1 cellular context compared by ENCODE assay signal in genomic region chr22:22348127-22348814, GRCh38.
TF ChIP-seq lines count a peak whose summit lies in the region.

No MANE protein-coding gene starts in this region.

TF ChIP-seq in K562, 482 proteins besides CTCF, POLR2A, EP300 and RAD21 (continued from another document and continues in another):
- TF ChIP-seq RERE (CRISPR knock-in tag; IDR thresholded peaks at IDR 0.05; ENCODE audit: borderline replicate concordance) (no peak; the same call in 1 of the 2 replicates), TRIM25 (IDR thresholded peaks at IDR 0.05; ENCODE audit: borderline replicate concordance) (no peak), TRIM28 (IDR thresholded peaks at IDR 0.05) (no peak), ZNF311 (CRISPR knock-in tag; IDR thresholded peaks at IDR 0.05) (no peak), PTRF (tag; IDR thresholded peaks at IDR 0.05) (no peak), ETS1 (conservative IDR thresholded peaks at IDR 0.05; ENCODE audit: control insufficient read depth, low read depth, low read length) (0 out of 2 replicates have a peak, but pooled peaks have one; percentile 28), PRPF4 (IDR thresholded peaks at IDR 0.05; ENCODE audit: insufficient read depth, low read depth, low read length, poor library complexity, severe bottlenecking) (no peak), NFIC (IDR thresholded peaks at IDR 0.05) (no peak), ZBTB11 (CRISPR knock-in tag; IDR thresholded peaks at IDR 0.05) (peak in 1 of 3 experiments; percentile 47; a peak in 1 of 6 replicates), ZNF217 (CRISPR knock-in tag; IDR thresholded peaks at IDR 0.05) (no peak), SLC30A9 (CRISPR knock-in tag; IDR thresholded peaks at IDR 0.05) (no peak), GABPB1 (CRISPR knock-in tag; IDR thresholded peaks at IDR 0.05) (no peak), SRSF7 (optimal IDR thresholded peaks at IDR 0.05; ENCODE audit: low read depth, low read length) (no peak), MAFG (tag; conservative IDR thresholded peaks at IDR 0.05) (no peak), ZC3H8 (IDR thresholded peaks at IDR 0.05) (no peak), ZNF586 (CRISPR knock-in tag; conservative IDR thresholded peaks at IDR 0.05) (no peak; the same call in 1 of the 2 replicates), MEF2A (IDR thresholded peaks at IDR 0.05; ENCODE audit: control insufficient read depth, low read depth, low read length) (no peak), RCOR1 (IDR thresholded peaks at IDR 0.05; ENCODE audit: borderline replicate concordance in 1 of 2, low read depth in 2 of 2, low read length in 2 of 2) (0 out of 4 replicates have a peak, but pooled peaks of 1 of the 2 experiments have one; percentile 26), POLR2AphosphoS2 (IDR thresholded peaks at IDR 0.05; ENCODE audit: low read length) (no peak), RUNX1 (IDR thresholded peaks at IDR 0.05; ENCODE audit: low read depth) (0 out of 2 replicates have a peak, but pooled peaks have one; percentile 20), HOMEZ (CRISPR knock-in tag; IDR thresholded peaks at IDR 0.05) (0 out of 2 replicates have a peak, but pooled peaks have one; percentile 17), ZNF609 (CRISPR knock-in tag; IDR thresholded peaks at IDR 0.05; ENCODE audit: borderline replicate concordance) (no peak), NR1H2 (CRISPR knock-in tag; IDR thresholded peaks at IDR 0.05) (no peak), SMARCC2 (IDR thresholded peaks at IDR 0.05; ENCODE audit: low read depth) (no peak), PCBP1 (IDR thresholded peaks at IDR 0.05; ENCODE audit: low read depth, low read length, poor library complexity, severe bottlenecking) (no peak), ZNF121 (CRISPR knock-in tag; conservative IDR thresholded peaks at IDR 0.05) (no peak), CREB3 (tag; conservative IDR thresholded peaks at IDR 0.05; ENCODE audit: low read depth) (no peak), CEBPG (CRISPR knock-in tag; IDR thresholded peaks at IDR 0.05) (no peak), CEBPG (tag; conservative IDR thresholded peaks at IDR 0.05 in 1 of 2, IDR thresholded peaks at IDR 0.05 in 1 of 2) (no peak), CLOCK (CRISPR knock-in tag; IDR thresholded peaks at IDR 0.05; ENCODE audit: borderline replicate concordance) (0 out of 2 replicates have a peak, but pooled peaks have one; percentile 7), RBM17 (IDR thresholded peaks at IDR 0.05; ENCODE audit: borderline replicate concordance, low read depth, low read length) (no peak), KLF1 (tag; IDR thresholded peaks at IDR 0.05) (0 out of 2 replicates have a peak, but pooled peaks have one; percentile 18), C11orf30 (IDR thresholded peaks at IDR 0.05; ENCODE audit: low read depth) (no peak)
